Comparison of ENCODE assay signal across 8 cellular contexts in genomic region chr6:150891886-150892485, GRCh38. TPM values are rescaled to one million over a fixed set of nuclear protein-coding genes. Genes with fewer than 3 reads are reported as not detected.
DNase-seq lines count a peak whose midpoint lies in the region; ATAC-seq, FAIRE-seq and TF ChIP-seq lines count a peak whose summit lies in the region.

No MANE protein-coding gene starts in this region.

- no peak overlapping the region for H2BK12ac ChIP-seq in H9 (ENCODE audit: insufficient read length, low read depth, low read length)

- no peak overlapping the region for H2AFZ ChIP-seq in H9 (ENCODE audit: low read length)

- no peak overlapping the region for H2BK5ac ChIP-seq in H9 (ENCODE audit: insufficient read length, low read length)

- H3K9me3 ChIP-seq in H9 (ENCODE audit: control insufficient read depth, low read depth, low read length) (no peaks in the 10 kb centered on the region), breast epithelium (no peaks in the 10 kb centered on the region)

- no peak overlapping the region for H2BK120ac ChIP-seq in H9 (ENCODE audit: low read depth, low read length, poor library complexity, severe bottlenecking)

- no peak overlapping the region for H3K4me3 Mint-ChIP-seq in H9

- WGBS in H9 (ENCODE audit: extremely low coverage, insufficient read length, low lambda C conversion rate) = no CpG with 5 or more reads among the region's 7 CpGs

- H4K91ac ChIP-seq in H9 (ENCODE audit: insufficient read length, low read depth, low read length) = no peak overlapping the region

- H3K27me3 ChIP-seq in H9 (ENCODE audit: insufficient read depth, low read length) (no peaks in the 10 kb centered on the region), breast epithelium (no peaks in the 10 kb centered on the region)

- H3K36me3 ChIP-seq in breast epithelium = no peaks in the 10 kb centered on the region

- no peak for TF ChIP-seq POLR2A in breast epithelium (IDR thresholded peaks at IDR 0.05)

- no peak overlapping the region for H3T11ph ChIP-seq in H9 (ENCODE audit: low read length)

- TF ChIP-seq CTCF in H9 (conservative IDR thresholded peaks at IDR 0.05) = peak; percentile 85
- peak; percentile 73 to 85 (median 77) for TF ChIP-seq CTCF in breast epithelium (IDR thresholded peaks at IDR 0.05)

- H3K4ac ChIP-seq in H9 (ENCODE audit: low read depth, low read length) = no peak overlapping the region

- H3K36me3 Mint-ChIP-seq in H9 (ENCODE audit: insufficient read depth in 1 of 3, low read depth in 3 of 3) = peaks cover 19 to 77% (median 53%) of the 10 kb centered on the region in 3 experiments

- FAIRE-seq in islet of Langerhans (lab: Jason Lieb, UNC) = peak; percentile 41

- H3K4me1 Mint-ChIP-seq in H9 = peaks cover 2 to 6% of the 10 kb centered on the region in 2 experiments

- no peak overlapping the region for H3K27ac Mint-ChIP-seq in H9

- H3K9ac ChIP-seq in H9 (ENCODE audit: extremely low read depth, insufficient read length, low read length) = no peak overlapping the region

- no peaks in the 10 kb centered on the region for H3K27me3 Mint-ChIP-seq in H9 (ENCODE audit: low read depth)

- H3K79me2 ChIP-seq in H9 (ENCODE audit: insufficient read depth, low read length) = no peaks in the 10 kb centered on the region

- no peaks in the 10 kb centered on the region for H4K20me1 ChIP-seq in H9 (ENCODE audit: control insufficient read depth, insufficient read depth, insufficient read length)

- H3K79me1 ChIP-seq in H9 (ENCODE audit: insufficient read depth, low read depth, low read length, poor library complexity, severe bottlenecking) = no peaks in the 10 kb centered on the region

- no peak overlapping the region for H3K56ac ChIP-seq in H9 (ENCODE audit: insufficient read length, low read depth, low read length)

- no peak overlapping the region for H3K23ac ChIP-seq in H9 (ENCODE audit: insufficient read length, low read depth, low read length)

- no peak overlapping the region for H2BK20ac ChIP-seq in H9 (ENCODE audit: low read depth, low read length, poor library complexity, severe bottlenecking)

- ATAC-seq in GM21717 (IDR thresholded peaks at IDR 0.05; ENCODE audit: unreplicated experiment) = no peak

- no peak overlapping the region for H2AK5ac ChIP-seq in H9 (ENCODE audit: insufficient read length, low read length)

- H3K4me2 ChIP-seq in H9 (ENCODE audit: insufficient read depth, insufficient read length, low read length) = no peak overlapping the region

- H3K4me3 ChIP-seq in breast epithelium = no peak overlapping the region

- H3K4me1 ChIP-seq in H9 (ENCODE audit: insufficient read depth, low read length) (no peaks in the 10 kb centered on the region), breast epithelium (peaks cover 0 to 4% of the 10 kb centered on the region in 2 donors)

- H4K5ac ChIP-seq in H9 (ENCODE audit: insufficient read length, low read depth, low read length) = no peak overlapping the region

- no peak overlapping the region for H2BK15ac ChIP-seq in H9 (ENCODE audit: low read depth, low read length)

- H3K23me2 ChIP-seq in H9 (ENCODE audit: insufficient read length, low read depth, low read length, poor library complexity, severe bottlenecking) = peaks cover 3% of the 10 kb centered on the region

- H4K8ac ChIP-seq in H9 (replicated peaks; ENCODE audit: insufficient read length, low read depth, low read length) = no peak overlapping the region

- peak; percentile 94 for DNase-seq in DMS 273 (lab: John Stamatoyannopoulos, UW; ENCODE audit: unreplicated experiment)
- DNase-seq in H9 = peak; percentile 68
- DNase-seq in NCI-H2029 (lab: John Stamatoyannopoulos, UW) = peak; percentile 50
- peak; percentile 47 for DNase-seq in UCSD-AML1 (lab: John Stamatoyannopoulos, UW; ENCODE audit: unreplicated experiment)
- peak; percentile 56 to 65 for DNase-seq in breast epithelium (ENCODE audit: low spot score in 2 of 2)
- DNase-seq in stimulated activated CD4-positive, alpha-beta T cell treated with anti-CD3 and anti-CD28 coated beads, Interleukin-1b, Interleukin-23, amount 100 ng/mL, for 24 hours (ENCODE audit: low read depth in 4 of 4, low spot score in 1 of 4) = peak in 3 of 4 experiments; percentile 9 to 20 (median 12)

- H3K14ac ChIP-seq in H9 (ENCODE audit: insufficient read depth, low read length) = no peak overlapping the region

- no peak overlapping the region for H3K27ac ChIP-seq in H9 (ENCODE audit: insufficient read length, low read depth, low read length)
- H3K27ac ChIP-seq in breast epithelium = no peak overlapping the region

- H3K9me3 Mint-ChIP-seq in H9 = no peaks in the 10 kb centered on the region

- intact Hi-C loops in breast epithelium (cut with DNase I; ENCODE audit: low total_unique reads) = loop anchor here (10.0 kb wide), 1 partner anchor 443 kb away; no protein-coding TSS in a partner anchor

- no peak overlapping the region for H3K18ac ChIP-seq in H9 (ENCODE audit: insufficient read length, low read depth, low read length)

RNA-seq across cellular contexts. Expression of gene MTHFD1L, which starts 26.5 kb away (rescaled TPM):
- total RNA-seq in H9 (2021) (85.2 and 90.2 TPM in 2 replicates), breast epithelium (10 to 100 TPM in 2 of 3 donors, 1 to 10 TPM in 1; 3.5 to 15.1 (median 11.0) TPM)

Comparison
In these comparisons a context has a peak if more than half of its experiments do, and no peak if none do; other contexts are left out.
1. DNase-seq: peak in every context shown above with its lines; median percentile 94 in DMS 273; 68 in H9; 60 in breast epithelium; 50 in NCI-H2029; 47 in UCSD-AML1; 12 in stimulated activated CD4-positive, alpha-beta T cell treated with anti-CD3 and anti-CD28 coated beads, Interleukin-1b, Interleukin-23, amount 100 ng/mL, for 24 hours.